ENCODE assay signal across 9 cellular contexts in genomic region chr2:68185541-68186164, GRCh38. TPM values are rescaled to one million over a fixed set of nuclear protein-coding genes. Genes with fewer than 3 reads are reported as not detected.
DNase-seq lines count a peak whose midpoint lies in the region; ATAC-seq, FAIRE-seq and TF ChIP-seq lines count a peak whose summit lies in the region.
"Had no signal": no experiment of that assay in that cellular context is flagged by ENCODE, and none has a peak within 500 bp of the region (broad histone marks: within the 10 kb centered on the region; RNA-seq: fewer than 3 reads in every experiment).

No MANE protein-coding gene starts in this region.

- peak; percentile 69 for DNase-seq in A673 (ENCODE audit: low spot score)
- peak; percentile 26 for DNase-seq in GM12892 (ENCODE audit: insufficient read length)
- peak; percentile 21 for DNase-seq in NCI-H2227 treated with DMSO at 0.1 percent for 48 hours (lab: John Stamatoyannopoulos, UW)
- peak; percentile 82 for DNase-seq in activated CD8-positive, alpha-beta memory T cell treated with anti-CD3 and anti-CD28 coated beads, Interleukin-2, amount 50 U/mL, for 48 hours
- DNase-seq in fibroblast of pulmonary artery (ENCODE audit: low read depth), result peak; percentile 57
- no peak for DNase-seq in spleen
- DNase-seq in epidermal melanocyte (ENCODE audit: insufficient read length, low spot score), result no peak

- TF ChIP-seq POLR2A in GM12892 (IDR thresholded peaks at IDR 0.05; ENCODE audit: low read depth, low read length) (no peak), spleen (IDR thresholded peaks at IDR 0.05) (no peak)

- intact Hi-C loops in A673 (cut with micrococcal nuclease; ENCODE audit: unreplicated experiment), result no loop called here
- intact Hi-C loops in spleen (cut with DNase I; ENCODE audit: low total_unique reads), result loop anchor here (10.0 kb wide), 1 partner anchor 61 kb away; no protein-coding TSS in a partner anchor

- H3K27me3 ChIP-seq in A673 (replicated peaks; ENCODE audit: insufficient read depth, low read depth, low read length, poor library complexity), result no peaks in the 10 kb centered on the region
- no peaks in the 10 kb centered on the region for H3K27me3 ChIP-seq in spleen (replicated peaks in 1 of 7)

- FAIRE-seq in GM12892 (lab: Jason Lieb, UNC), result peak; percentile 63

- POLR2A ChIA-PET in A673 (lab: Charles Lee; ENCODE audit: low non-redundant PET), result no interaction called here

- TF ChIP-seq CTCF in A673 (conservative IDR thresholded peaks at IDR 0.05; ENCODE audit: low read depth, low read length) (peak; percentile 85), fibroblast of pulmonary artery (IDR thresholded peaks at IDR 0.05; ENCODE audit: low read length, missing control alignments) (peak; percentile 65), spleen (IDR thresholded peaks at IDR 0.05 in 8 of 11, conservative IDR thresholded peaks at IDR 0.05 in 3 of 11) (peak in 10 of 11 experiments; percentile 24 to 67 (median 44))

- BruUV-seq in A673 (replicated peaks; lab: Mats Ljungman, UMichigan), result no TSS peak

- H3K4me3 ChIP-seq in A673 (ENCODE audit: low read depth, low read length, poor library complexity, severe bottlenecking) (no peak overlapping the region), fibroblast of pulmonary artery (replicated peaks; ENCODE audit: low read depth, low read length) (no peak overlapping the region), spleen (no peak overlapping the region)
- H3K4me3 ChIP-seq: skin epidermis had no signal

- WGBS in spleen, 5 donors, result 35 to 46% (median 41%) methylated on average over 5 of the region's 5 CpGs

- H3K4me1 ChIP-seq in A673 (ENCODE audit: insufficient read depth, low read length, poor library complexity, severe bottlenecking) (no peaks in the 10 kb centered on the region), spleen (peaks cover under 1 to 47% (median 27%) of the 10 kb centered on the region in 6 donors)

- CTCF ChIA-PET in A673 (lab: Charles Lee), result interaction anchor here (0.6 kb wide), 2 partner anchors 11 to 106 kb away, joined by 3 to 4 read pairs; no protein-coding TSS in a partner anchor

- H3K27ac ChIP-seq in A673 (ENCODE audit: low read depth, low read length, poor library complexity, severe bottlenecking) (no peak overlapping the region), spleen (no peak overlapping the region)
- H3K27ac ChIP-seq: skin epidermis had no signal

- no peak for ATAC-seq in HG02642 (IDR thresholded peaks at IDR 0.05; ENCODE audit: poor library complexity, unreplicated experiment)

- H3K36me3 ChIP-seq in A673 (ENCODE audit: insufficient read depth, low read length, poor library complexity, severe bottlenecking), result peaks cover 26% of the 10 kb centered on the region
- H3K36me3 ChIP-seq in spleen, result peaks cover 0 to 72% (median 19%) of the 10 kb centered on the region in 6 donors

- H3K9me3 ChIP-seq in A673 (ENCODE audit: low read depth, low read length, poor library complexity, severe bottlenecking) (no peaks in the 10 kb centered on the region), spleen (no peaks in the 10 kb centered on the region)

RNA-seq across cellular contexts. Expression of gene PNO1, which starts 28.0 kb away (rescaled TPM):
- total RNA-seq in A673 (2021) (37.1 and 46.0 TPM in 2 replicates), spleen (10 to 100 TPM in 6 of 7 donors, 1 to 10 TPM in 1; 8.4 to 13.5 (median 10.9) TPM)
- 19.8 TPM for polyA plus RNA-seq in GM12892 (2012; ENCODE audit: missing spikeins)
- 10 to 100 TPM in 1 of 3 donors, 1 to 10 TPM in 2; 5.4 to 11.2 (median 8.4) TPM for polyA plus RNA-seq in spleen

Comparison
In these comparisons a context has a peak if more than half of its experiments do, and no peak if none do; other contexts are left out.
1. DNase-seq: peak in A673 (single experiment), GM12892 (single experiment), NCI-H2227 treated with DMSO at 0.1 percent for 48 hours (single experiment), activated CD8-positive, alpha-beta memory T cell treated with anti-CD3 and anti-CD28 coated beads, Interleukin-2, amount 50 U/mL, for 48 hours (single experiment) and fibroblast of pulmonary artery (single experiment); none in spleen (single experiment) and epidermal melanocyte (single experiment).
2. Peak in every context shown above with its lines, with median percentiles within 50 percentile points of each other: CTCF ChIP-seq.